ENCODE assay signal across 16 cellular contexts in genomic region chr7:66356277-66356721, GRCh38.
A peak's percentile ranks its signal among the peaks of the same experiment; 100 is the strongest.
DNase-seq lines count a peak whose midpoint lies in the region; ATAC-seq and TF ChIP-seq lines count a peak whose summit lies in the region.
"Had no signal": no experiment of that assay in that cellular context is flagged by ENCODE, and none has a peak within 500 bp of the region (broad histone marks: within the 10 kb centered on the region; RNA-seq: fewer than 3 reads in every experiment).

No MANE protein-coding gene starts in this region.

- no peaks in the 10 kb centered on the region for H3K27me3 ChIP-seq in heart right ventricle

- H3K27ac Mint-ChIP-seq in nephron progenitor cell: peak overlapping the region; percentile 36
- H3K27ac Mint-ChIP-seq in activated CD4-positive, alpha-beta T cell treated with anti-CD3 and anti-CD28 coated beads, Interleukin-2, amount 10 ng/mL, durations not matched to agents 24 days and 14 days: no peak overlapping the region
- H3K27ac Mint-ChIP-seq in activated CD4-positive, alpha-beta T cell treated with anti-CD3 and anti-CD28 coated beads, Interleukin-2, amount 10 ng/mL, durations not matched to agents 7 days and 5 days: no peak overlapping the region
- H3K27ac Mint-ChIP-seq: activated naive CD4-positive, alpha-beta T cell treated with anti-CD3 and anti-CD28 coated beads, Interleukin-2, amount 50 U/mL, for 72 hours; natural killer cell had no signal

- no peak overlapping the region for H3K4me3 Mint-ChIP-seq in nephron progenitor cell
- no peak overlapping the region for H3K4me3 Mint-ChIP-seq in activated CD4-positive, alpha-beta T cell treated with anti-CD3 and anti-CD28 coated beads, Interleukin-2, amount 10 ng/mL, durations not matched to agents 24 days and 14 days
- no peak overlapping the region for H3K4me3 Mint-ChIP-seq in activated CD4-positive, alpha-beta T cell treated with anti-CD3 and anti-CD28 coated beads, Interleukin-2, amount 10 ng/mL, durations not matched to agents 7 days and 5 days
- H3K4me3 Mint-ChIP-seq: natural killer cell had no signal

- no peaks in the 10 kb centered on the region for H3K9me3 ChIP-seq in heart right ventricle

- ATAC-seq in esophagus mucosa: peak; percentile 44
- ATAC-seq in HG03378 (IDR thresholded peaks at IDR 0.05; ENCODE audit: unreplicated experiment): no peak
- ATAC-seq in heart right ventricle: no peak
- ATAC-seq: activated CD4-positive, CD25-positive, alpha-beta regulatory T cell treated with anti-CD3 and anti-CD28 coated beads, Interleukin-2, amount 50 U/mL, for 24 hours; activated naive CD4-positive, alpha-beta T cell treated with anti-CD3 and anti-CD28 coated beads, Interleukin-2, amount 50 U/mL, for 72 hours; left ventricle myocardium superior; natural killer cell had no signal

- H3K4me1 Mint-ChIP-seq in nephron progenitor cell: no peaks in the 10 kb centered on the region
- no peaks in the 10 kb centered on the region for H3K4me1 Mint-ChIP-seq in activated CD4-positive, alpha-beta T cell treated with anti-CD3 and anti-CD28 coated beads, Interleukin-2, amount 10 ng/mL, durations not matched to agents 24 days and 14 days
- H3K4me1 Mint-ChIP-seq in activated CD4-positive, alpha-beta T cell treated with anti-CD3 and anti-CD28 coated beads, Interleukin-2, amount 10 ng/mL, durations not matched to agents 7 days and 5 days: no peaks in the 10 kb centered on the region
- H3K4me1 Mint-ChIP-seq: natural killer cell had no signal

- POLR2A ChIA-PET in activated CD4-positive, alpha-beta T cell treated with anti-CD3 and anti-CD28 coated beads, Interleukin-2, amount 10 ng/mL, durations not matched to agents 7 days and 5 days (lab: Charles Lee): no interaction called here

- H3K27me3 Mint-ChIP-seq in nephron progenitor cell (ENCODE audit: low read depth, poor library complexity): peaks cover 7% of the 10 kb centered on the region
- no peaks in the 10 kb centered on the region for H3K27me3 Mint-ChIP-seq in activated CD4-positive, alpha-beta T cell treated with anti-CD3 and anti-CD28 coated beads, Interleukin-2, amount 10 ng/mL, durations not matched to agents 24 days and 14 days
- H3K27me3 Mint-ChIP-seq in activated CD4-positive, alpha-beta T cell treated with anti-CD3 and anti-CD28 coated beads, Interleukin-2, amount 10 ng/mL, durations not matched to agents 7 days and 5 days: no peaks in the 10 kb centered on the region

- peaks cover 0 to 8% (median 0%) of the 10 kb centered on the region in 9 donors for H3K36me3 ChIP-seq in heart right ventricle

- CTCF ChIA-PET in activated CD4-positive, alpha-beta T cell treated with anti-CD3 and anti-CD28 coated beads, Interleukin-2, amount 10 ng/mL, durations not matched to agents 7 days and 5 days (lab: Charles Lee): no interaction called here

- H3K36me3 Mint-ChIP-seq in nephron progenitor cell (ENCODE audit: low read depth): no peaks in the 10 kb centered on the region
- no peaks in the 10 kb centered on the region for H3K36me3 Mint-ChIP-seq in activated CD4-positive, alpha-beta T cell treated with anti-CD3 and anti-CD28 coated beads, Interleukin-2, amount 10 ng/mL, durations not matched to agents 24 days and 14 days (ENCODE audit: low read depth)
- no peaks in the 10 kb centered on the region for H3K36me3 Mint-ChIP-seq in activated CD4-positive, alpha-beta T cell treated with anti-CD3 and anti-CD28 coated beads, Interleukin-2, amount 10 ng/mL, durations not matched to agents 7 days and 5 days (ENCODE audit: low read depth)
- H3K36me3 Mint-ChIP-seq: activated naive CD4-positive, alpha-beta T cell treated with anti-CD3 and anti-CD28 coated beads, Interleukin-2, amount 50 U/mL, for 72 hours; natural killer cell had no signal

- H3K4me3 ChIP-seq in AG10803 (ENCODE audit: low read length) (no peak overlapping the region), heart right ventricle (no peak overlapping the region)

- 88 to 89% methylated on average over 6 of the region's 6 CpGs for WGBS in heart right ventricle, 2 donors

- intact Hi-C loops in activated CD4-positive, alpha-beta T cell treated with anti-CD3 and anti-CD28 coated beads, Interleukin-2, amount 10 ng/mL, durations not matched to agents 24 days and 14 days (cut with micrococcal nuclease): no loop called here
- intact Hi-C loops in heart right ventricle (cut with DNase I): no loop called here

- DNase-seq in AG10803 (ENCODE audit: low read depth): peak; percentile 62
- DNase-seq in NCI-H460 (ENCODE audit: extremely low read depth, low read depth): peak; percentile 3
- DNase-seq in nephron progenitor cell: no peak
- DNase-seq in activated CD4-positive, alpha-beta T cell treated with anti-CD3 and anti-CD28 coated beads, Interleukin-2, amount 10 ng/mL, durations not matched to agents 24 days and 14 days: no peak
- no peak for DNase-seq in activated CD4-positive, alpha-beta T cell treated with anti-CD3 and anti-CD28 coated beads, Interleukin-2, amount 10 ng/mL, durations not matched to agents 7 days and 5 days
- DNase-seq in heart right ventricle: no peak
- DNase-seq: left ventricle myocardium superior; natural killer cell; NCI-H82; RPMI8226; stimulated activated CD4-positive, alpha-beta T cell treated with anti-CD3 and anti-CD28 coated beads, Interleukin-1b, Interleukin-23, amount 100 ng/mL, for 48 hours; T-helper 2 cell had no signal

- H3K9me3 Mint-ChIP-seq in nephron progenitor cell: no peaks in the 10 kb centered on the region
- H3K9me3 Mint-ChIP-seq in activated CD4-positive, alpha-beta T cell treated with anti-CD3 and anti-CD28 coated beads, Interleukin-2, amount 10 ng/mL, durations not matched to agents 24 days and 14 days: no peaks in the 10 kb centered on the region
- no peaks in the 10 kb centered on the region for H3K9me3 Mint-ChIP-seq in activated CD4-positive, alpha-beta T cell treated with anti-CD3 and anti-CD28 coated beads, Interleukin-2, amount 10 ng/mL, durations not matched to agents 7 days and 5 days
- H3K9me3 Mint-ChIP-seq: activated naive CD4-positive, alpha-beta T cell treated with anti-CD3 and anti-CD28 coated beads, Interleukin-2, amount 50 U/mL, for 72 hours; natural killer cell had no signal

- no peak for TF ChIP-seq CTCF in AG10803 (conservative IDR thresholded peaks at IDR 0.05; ENCODE audit: low read length)
- no peak for TF ChIP-seq CTCF in nephron progenitor cell (IDR thresholded peaks at IDR 0.05)
- TF ChIP-seq CTCF in heart right ventricle (IDR thresholded peaks at IDR 0.05): no peak

- H3K4me1 ChIP-seq in heart right ventricle: peaks cover 0 to 15% (median 0%) of the 10 kb centered on the region in 9 donors

- no peak overlapping the region for H3K27ac ChIP-seq in heart right ventricle

Comparison
In these comparisons a context has a peak if more than half of its experiments do, and no peak if none do; other contexts are left out.
1. DNase-seq: peak in AG10803 (single experiment) and NCI-H460 (single experiment); none in nephron progenitor cell (single experiment), activated CD4-positive, alpha-beta T cell treated with anti-CD3 and anti-CD28 coated beads, Interleukin-2, amount 10 ng/mL, durations not matched to agents 24 days and 14 days (single experiment), activated CD4-positive, alpha-beta T cell treated with anti-CD3 and anti-CD28 coated beads, Interleukin-2, amount 10 ng/mL, durations not matched to agents 7 days and 5 days (single experiment) and heart right ventricle (0 of 2).